14 cellular contexts compared by ENCODE assay signal in the genomic region with DNA sequence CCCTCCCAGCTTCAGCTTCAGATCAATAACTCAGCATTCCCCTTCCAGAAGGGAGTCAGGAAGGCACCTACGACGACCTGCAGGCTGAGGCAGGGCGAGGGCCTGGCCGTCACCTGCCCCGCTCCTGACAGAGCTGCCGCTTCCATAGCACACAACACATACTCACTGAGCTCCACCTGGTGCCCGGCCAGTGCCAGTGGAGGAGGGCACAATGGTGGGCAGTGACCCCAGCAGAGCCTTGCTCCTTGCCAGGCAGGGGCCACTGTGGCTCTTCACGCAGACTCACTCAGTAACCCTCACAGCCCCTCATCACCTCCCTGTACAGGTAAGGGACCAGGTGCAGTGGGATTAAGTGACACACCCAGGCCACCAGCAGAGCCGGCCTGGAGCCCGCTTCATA. TPM values are rescaled to one million over a fixed set of nuclear protein-coding genes. Genes with fewer than 3 reads are reported as not detected.
DNase-seq lines count a peak whose midpoint lies in the region; ATAC-seq and TF ChIP-seq lines count a peak whose summit lies in the region.
"Had no signal": no experiment of that assay in that cellular context is flagged by ENCODE, and none has a peak within 500 bp of the region (broad histone marks: within the 10 kb centered on the region; RNA-seq: fewer than 3 reads in every experiment).

No MANE protein-coding gene starts in this region.

- no peak for ATAC-seq in Right ventricle myocardium inferior

- H3K27ac ChIP-seq in cardiac muscle cell = peak overlapping the region; percentile 72
- no peak overlapping the region for H3K27ac ChIP-seq in mammary epithelial cell (ENCODE audit: insufficient read depth, low read depth, low read length)
- peak overlapping the region; percentile 86 for H3K27ac ChIP-seq in substantia nigra (ENCODE audit: low read depth, low read length, poor library complexity, severe bottlenecking)
- H3K27ac ChIP-seq: heart right ventricle, ovary, spleen had no signal

- H3K36me3 ChIP-seq in cardiac muscle cell = no peaks in the 10 kb centered on the region
- no peaks in the 10 kb centered on the region for H3K36me3 ChIP-seq in mammary epithelial cell (ENCODE audit: insufficient read depth, low read length)
- H3K36me3 ChIP-seq: heart right ventricle, ovary, spleen had no signal

- in situ Hi-C loops in mammary epithelial cell (cut with MboI; ENCODE audit: low sequenced_read_pairs in 2 of 2) = loop anchor here in 1 of 2 donors (10.0 kb wide), 1 partner anchor 173 kb away; a partner anchor contains a TSS

- H3K4me3 ChIP-seq in cardiac muscle cell (no peak overlapping the region), mammary epithelial cell (replicated peaks in 1 of 3; ENCODE audit: insufficient read depth in 1 of 3, low read depth in 2 of 3, low read length in 3 of 3) (no peak overlapping the region)
- H3K4me3 ChIP-seq: heart right ventricle, ovary, spleen had no signal

- H3K27me3 ChIP-seq in cardiac muscle cell (no peaks in the 10 kb centered on the region), mammary epithelial cell (ENCODE audit: insufficient read depth, low read length) (no peaks in the 10 kb centered on the region)
- H3K27me3 ChIP-seq: heart right ventricle, ovary had no signal

- H4K20me1 ChIP-seq in mammary epithelial cell (ENCODE audit: insufficient read depth, low read length) = no peaks in the 10 kb centered on the region

- no peak overlapping the region for H2AFZ ChIP-seq in mammary epithelial cell (ENCODE audit: low read depth, low read length)

- intact Hi-C loops in Right ventricle myocardium inferior (cut with DNase I) (no loop called here), mammary epithelial cell (cut with micrococcal nuclease) (loop anchor here (10.0 kb wide), 1 partner anchor 143 kb away; a partner anchor contains a TSS)

- H3K9ac ChIP-seq in mammary epithelial cell (ENCODE audit: insufficient read depth, low read length) = no peak overlapping the region

- peak overlapping the region; percentile 29 for H3K4me2 ChIP-seq in mammary epithelial cell (ENCODE audit: insufficient read depth, low read depth, low read length)

- H3K79me2 ChIP-seq in mammary epithelial cell (ENCODE audit: insufficient read depth, low read length) = peaks cover 39% of the 10 kb centered on the region

- H3K4me1 ChIP-seq in cardiac muscle cell (ENCODE audit: low read depth) (peaks cover 40% of the 10 kb centered on the region), mammary epithelial cell (ENCODE audit: insufficient read depth, low read length) (peaks cover 43% of the 10 kb centered on the region)

- TF ChIP-seq CTCF in cardiac muscle cell (IDR thresholded peaks at IDR 0.05; ENCODE audit: low read depth, low read length) (no peak), mammary epithelial cell (conservative IDR thresholded peaks at IDR 0.05 in 1 of 2, IDR thresholded peaks at IDR 0.05 in 1 of 2; ENCODE audit: extremely low read depth in 1 of 2, insufficient read depth in 1 of 2, low read depth in 1 of 2, low read length in 2 of 2) (no peak)

- H3K9me3 ChIP-seq in cardiac muscle cell (ENCODE audit: low read depth) (no peaks in the 10 kb centered on the region), mammary epithelial cell (replicated peaks; ENCODE audit: insufficient read depth, low read length) (no peaks in the 10 kb centered on the region)
- H3K9me3 ChIP-seq: heart right ventricle, ovary, spleen had no signal

- CTCF ChIA-PET in mammary epithelial cell (lab: Charles Lee; ENCODE audit: low non-redundant PET) = interaction anchor here (1.2 kb wide), 1 partner anchor 95 kb away, joined by 3 read pairs; no protein-coding TSS in a partner anchor

- dilution Hi-C loops in mammary epithelial cell (cut with HindIII; ENCODE audit: low sequenced_read_pairs) = no loop called here

- WGBS in mammary epithelial cell (ENCODE audit: low coverage, missing lambda C conversion rate) = 93% methylated on average over 10 of the region's 10 CpGs

- DNase-seq in cardiac muscle cell (ENCODE audit: low read depth in 1 of 2, low spot score in 1 of 2) (no peak), Right ventricle myocardium inferior (ENCODE audit: missing footprints) (no peak), NCI-H345 treated with DMSO at 0.1 percent for 48 hours (lab: John Stamatoyannopoulos, UW; ENCODE audit: unreplicated experiment) (peak; percentile 16), mammary epithelial cell (no peak), substantia nigra (lab: John Stamatoyannopoulos, UW) (no peak), NOMO-1 treated with DMSO at 0.1 percent for 48 hours (lab: John Stamatoyannopoulos, UW; ENCODE audit: unreplicated experiment) (no peak), activated gamma-delta T cell (lab: John Stamatoyannopoulos, UW) (no peak)
- no peak for DNase-seq in activated T-cell treated with anti-CD3 and anti-CD28 coated beads, Interleukin-2, amount 50 U/mL, for 48 hours
- DNase-seq: activated CD4-positive, alpha-beta T cell treated with anti-CD3 and anti-CD28 coated beads, Interleukin-2, amount 10 ng/mL, durations not matched to agents 7 days and 5 days; activated T-cell treated with anti-CD3 and anti-CD28 coated beads, Interleukin-2, amount 50 U/mL, for 24 hours; HCEC 1CT; heart right ventricle; spleen had no signal

- BruUV-seq in mammary epithelial cell (replicated peaks; lab: Mats Ljungman, UMichigan) = no TSS peak

RNA-seq across cellular contexts. Expression of a gene that starts 24.6 kb away (rescaled TPM):
- total RNA-seq in cardiac muscle cell (40.6 and 50.4 TPM in 2 replicates), Right ventricle myocardium inferior (24.7 TPM), mammary epithelial cell (10 to 100 TPM; 21.3 to 26.2 TPM)
- polyA plus RNA-seq in cardiac muscle cell (41.6 and 57.8 TPM in 2 replicates), mammary epithelial cell (11.3 TPM)
- 1.3 TPM for polyA minus RNA-seq in mammary epithelial cell

RNA-seq across cellular contexts. Expression of a gene that starts 38.2 kb away (rescaled TPM):
- total RNA-seq in cardiac muscle cell (19.5 and 24.4 TPM in 2 replicates), Right ventricle myocardium inferior (5.6 TPM), mammary epithelial cell (10 to 100 TPM; 19.0 to 21.0 TPM)
- polyA plus RNA-seq in cardiac muscle cell (19.9 and 25.2 TPM in 2 replicates), mammary epithelial cell (20.8 TPM)
- 30.3 TPM for polyA minus RNA-seq in mammary epithelial cell
